ENCODE assay signal across 2 cellular contexts in the genomic region with DNA sequence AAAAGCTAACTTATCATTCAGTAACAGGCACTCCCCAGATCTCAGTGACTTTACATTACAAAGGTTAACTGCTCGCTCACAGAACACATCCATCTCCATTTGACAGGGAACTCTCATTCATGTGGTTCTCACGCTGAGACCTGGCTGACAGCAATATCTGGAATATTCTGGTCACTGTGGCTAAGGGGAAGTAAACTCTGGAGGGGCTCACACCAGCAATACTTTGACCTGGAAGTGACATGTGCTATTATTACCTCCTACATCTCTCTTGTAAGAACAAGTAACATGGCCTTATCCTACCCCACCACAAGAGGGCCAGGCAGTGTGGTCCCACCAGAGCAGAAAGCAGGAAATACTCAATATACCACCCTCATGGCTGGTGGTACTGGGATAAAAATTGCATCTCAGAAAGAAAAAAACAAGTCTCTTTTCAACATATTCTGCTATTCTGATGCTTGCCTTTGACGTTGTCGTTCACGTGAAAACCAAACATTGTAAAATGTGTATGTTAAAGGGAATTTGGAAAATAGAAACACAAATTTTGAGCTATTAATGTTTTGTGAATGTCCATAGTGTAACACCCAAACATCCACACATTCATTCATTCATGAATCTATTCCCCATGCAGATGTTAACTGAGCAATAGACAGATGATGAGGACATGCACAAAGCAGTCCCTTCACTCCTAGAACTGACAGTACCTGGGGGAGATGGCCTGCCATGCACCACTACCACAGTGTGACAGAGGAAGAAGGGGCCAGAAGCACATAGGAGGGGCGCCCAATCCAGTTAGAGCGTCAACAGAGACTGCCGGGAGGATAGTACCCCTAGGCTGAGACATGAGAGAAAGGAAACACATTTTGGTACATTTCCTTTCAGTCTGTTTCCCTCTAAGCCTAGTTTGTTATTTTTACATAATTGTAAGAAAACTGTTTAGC.
TF ChIP-seq lines count a peak whose summit lies in the region.

No MANE protein-coding gene starts in this region.

TF ChIP-seq in GM23338, 12 proteins besides CTCF, POLR2A, EP300 and RAD21 (continued from another document and continues in another):
- TF ChIP-seq, protein P1, sequence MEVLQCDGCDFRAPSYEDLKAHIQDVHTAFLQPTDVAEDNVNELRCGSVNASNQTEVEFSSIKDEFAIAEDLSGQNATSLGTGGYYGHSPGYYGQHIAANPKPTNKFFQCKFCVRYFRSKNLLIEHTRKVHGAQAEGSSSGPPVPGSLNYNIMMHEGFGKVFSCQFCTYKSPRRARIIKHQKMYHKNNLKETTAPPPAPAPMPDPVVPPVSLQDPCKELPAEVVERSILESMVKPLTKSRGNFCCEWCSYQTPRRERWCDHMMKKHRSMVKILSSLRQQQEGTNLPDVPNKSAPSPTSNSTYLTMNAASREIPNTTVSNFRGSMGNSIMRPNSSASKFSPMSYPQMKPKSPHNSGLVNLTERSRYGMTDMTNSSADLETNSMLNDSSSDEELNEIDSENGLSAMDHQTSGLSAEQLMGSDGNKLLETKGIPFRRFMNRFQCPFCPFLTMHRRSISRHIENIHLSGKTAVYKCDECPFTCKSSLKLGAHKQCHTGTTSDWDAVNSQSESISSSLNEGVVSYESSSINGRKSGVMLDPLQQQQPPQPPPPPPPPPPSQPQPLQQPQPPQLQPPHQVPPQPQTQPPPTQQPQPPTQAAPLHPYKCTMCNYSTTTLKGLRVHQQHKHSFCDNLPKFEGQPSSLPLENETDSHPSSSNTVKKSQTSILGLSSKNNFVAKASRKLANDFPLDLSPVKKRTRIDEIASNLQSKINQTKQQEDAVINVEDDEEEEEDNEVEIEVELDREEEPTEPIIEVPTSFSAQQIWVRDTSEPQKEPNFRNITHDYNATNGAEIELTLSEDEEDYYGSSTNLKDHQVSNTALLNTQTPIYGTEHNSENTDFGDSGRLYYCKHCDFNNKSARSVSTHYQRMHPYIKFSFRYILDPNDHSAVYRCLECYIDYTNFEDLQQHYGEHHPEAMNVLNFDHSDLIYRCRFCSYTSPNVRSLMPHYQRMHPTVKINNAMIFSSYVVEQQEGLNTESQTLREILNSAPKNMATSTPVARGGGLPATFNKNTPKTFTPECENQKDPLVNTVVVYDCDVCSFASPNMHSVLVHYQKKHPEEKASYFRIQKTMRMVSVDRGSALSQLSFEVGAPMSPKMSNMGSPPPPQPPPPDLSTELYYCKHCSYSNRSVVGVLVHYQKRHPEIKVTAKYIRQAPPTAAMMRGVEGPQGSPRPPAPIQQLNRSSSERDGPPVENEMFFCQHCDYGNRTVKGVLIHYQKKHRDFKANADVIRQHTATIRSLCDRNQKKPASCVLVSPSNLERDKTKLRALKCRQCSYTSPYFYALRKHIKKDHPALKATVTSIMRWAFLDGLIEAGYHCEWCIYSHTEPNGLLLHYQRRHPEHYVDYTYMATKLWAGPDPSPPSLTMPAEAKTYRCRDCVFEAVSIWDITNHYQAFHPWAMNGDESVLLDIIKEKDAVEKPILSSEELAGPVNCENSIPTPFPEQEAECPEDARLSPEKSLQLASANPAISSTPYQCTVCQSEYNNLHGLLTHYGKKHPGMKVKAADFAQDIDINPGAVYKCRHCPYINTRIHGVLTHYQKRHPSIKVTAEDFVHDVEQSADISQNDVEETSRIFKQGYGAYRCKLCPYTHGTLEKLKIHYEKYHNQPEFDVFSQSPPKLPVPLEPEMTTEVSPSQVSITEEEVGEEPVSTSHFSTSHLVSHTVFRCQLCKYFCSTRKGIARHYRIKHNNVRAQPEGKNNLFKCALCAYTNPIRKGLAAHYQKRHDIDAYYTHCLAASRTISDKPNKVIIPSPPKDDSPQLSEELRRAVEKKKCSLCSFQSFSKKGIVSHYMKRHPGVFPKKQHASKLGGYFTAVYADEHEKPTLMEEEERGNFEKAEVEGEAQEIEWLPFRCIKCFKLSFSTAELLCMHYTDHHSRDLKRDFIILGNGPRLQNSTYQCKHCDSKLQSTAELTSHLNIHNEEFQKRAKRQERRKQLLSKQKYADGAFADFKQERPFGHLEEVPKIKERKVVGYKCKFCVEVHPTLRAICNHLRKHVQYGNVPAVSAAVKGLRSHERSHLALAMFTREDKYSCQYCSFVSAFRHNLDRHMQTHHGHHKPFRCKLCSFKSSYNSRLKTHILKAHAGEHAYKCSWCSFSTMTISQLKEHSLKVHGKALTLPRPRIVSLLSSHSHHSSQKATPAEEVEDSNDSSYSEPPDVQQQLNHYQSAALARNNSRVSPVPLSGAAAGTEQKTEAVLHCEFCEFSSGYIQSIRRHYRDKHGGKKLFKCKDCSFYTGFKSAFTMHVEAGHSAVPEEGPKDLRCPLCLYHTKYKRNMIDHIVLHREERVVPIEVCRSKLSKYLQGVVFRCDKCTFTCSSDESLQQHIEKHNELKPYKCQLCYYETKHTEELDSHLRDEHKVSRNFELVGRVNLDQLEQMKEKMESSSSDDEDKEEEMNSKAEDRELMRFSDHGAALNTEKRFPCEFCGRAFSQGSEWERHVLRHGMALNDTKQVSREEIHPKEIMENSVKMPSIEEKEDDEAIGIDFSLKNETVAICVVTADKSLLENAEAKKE (CRISPR knock-in tag; IDR thresholded peaks at IDR 0.05): peak; percentile 41; the same call in 1 of the 2 replicates
- no peak; the same call in 1 of the 2 replicates for TF ChIP-seq ZNF114 (CRISPR knock-in tag; IDR thresholded peaks at IDR 0.05)
- peak; percentile 16; the same call in 1 of the 2 replicates for TF ChIP-seq CREB1 (CRISPR knock-in tag; IDR thresholded peaks at IDR 0.05; ENCODE audit: low read depth)
- TF ChIP-seq ZNF331 (CRISPR knock-in tag; IDR thresholded peaks at IDR 0.05; ENCODE audit: low read depth): no peak
- TF ChIP-seq, protein P2, sequence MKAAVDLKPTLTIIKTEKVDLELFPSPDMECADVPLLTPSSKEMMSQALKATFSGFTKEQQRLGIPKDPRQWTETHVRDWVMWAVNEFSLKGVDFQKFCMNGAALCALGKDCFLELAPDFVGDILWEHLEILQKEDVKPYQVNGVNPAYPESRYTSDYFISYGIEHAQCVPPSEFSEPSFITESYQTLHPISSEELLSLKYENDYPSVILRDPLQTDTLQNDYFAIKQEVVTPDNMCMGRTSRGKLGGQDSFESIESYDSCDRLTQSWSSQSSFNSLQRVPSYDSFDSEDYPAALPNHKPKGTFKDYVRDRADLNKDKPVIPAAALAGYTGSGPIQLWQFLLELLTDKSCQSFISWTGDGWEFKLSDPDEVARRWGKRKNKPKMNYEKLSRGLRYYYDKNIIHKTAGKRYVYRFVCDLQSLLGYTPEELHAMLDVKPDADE (IDR thresholded peaks at IDR 0.05): no peak
- TF ChIP-seq JUNB (IDR thresholded peaks at IDR 0.05; ENCODE audit: unreplicated experiment): no peak
- TF ChIP-seq EZH2phosphoT487 (IDR thresholded peaks at IDR 0.05; ENCODE audit: unreplicated experiment): no peak

TF ChIP-seq in K562, 482 proteins besides CTCF, POLR2A, EP300 and RAD21 (continued from another document):
- TF ChIP-seq, protein P3, sequence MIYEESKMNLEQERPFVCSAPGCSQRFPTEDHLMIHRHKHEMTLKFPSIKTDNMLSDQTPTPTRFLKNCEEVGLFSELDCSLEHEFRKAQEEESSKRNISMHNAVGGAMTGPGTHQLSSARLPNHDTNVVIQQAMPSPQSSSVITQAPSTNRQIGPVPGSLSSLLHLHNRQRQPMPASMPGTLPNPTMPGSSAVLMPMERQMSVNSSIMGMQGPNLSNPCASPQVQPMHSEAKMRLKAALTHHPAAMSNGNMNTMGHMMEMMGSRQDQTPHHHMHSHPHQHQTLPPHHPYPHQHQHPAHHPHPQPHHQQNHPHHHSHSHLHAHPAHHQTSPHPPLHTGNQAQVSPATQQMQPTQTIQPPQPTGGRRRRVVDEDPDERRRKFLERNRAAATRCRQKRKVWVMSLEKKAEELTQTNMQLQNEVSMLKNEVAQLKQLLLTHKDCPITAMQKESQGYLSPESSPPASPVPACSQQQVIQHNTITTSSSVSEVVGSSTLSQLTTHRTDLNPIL (CRISPR knock-in tag; IDR thresholded peaks at IDR 0.05): no peak
- TF ChIP-seq, protein P4, sequence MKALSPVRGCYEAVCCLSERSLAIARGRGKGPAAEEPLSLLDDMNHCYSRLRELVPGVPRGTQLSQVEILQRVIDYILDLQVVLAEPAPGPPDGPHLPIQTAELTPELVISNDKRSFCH (CRISPR knock-in tag; IDR thresholded peaks at IDR 0.05): no peak
- TF ChIP-seq, protein P4 (tag; IDR thresholded peaks at IDR 0.05): peak; percentile 73; the same call in 1 of the 2 replicates
- TF ChIP-seq, protein P5, sequence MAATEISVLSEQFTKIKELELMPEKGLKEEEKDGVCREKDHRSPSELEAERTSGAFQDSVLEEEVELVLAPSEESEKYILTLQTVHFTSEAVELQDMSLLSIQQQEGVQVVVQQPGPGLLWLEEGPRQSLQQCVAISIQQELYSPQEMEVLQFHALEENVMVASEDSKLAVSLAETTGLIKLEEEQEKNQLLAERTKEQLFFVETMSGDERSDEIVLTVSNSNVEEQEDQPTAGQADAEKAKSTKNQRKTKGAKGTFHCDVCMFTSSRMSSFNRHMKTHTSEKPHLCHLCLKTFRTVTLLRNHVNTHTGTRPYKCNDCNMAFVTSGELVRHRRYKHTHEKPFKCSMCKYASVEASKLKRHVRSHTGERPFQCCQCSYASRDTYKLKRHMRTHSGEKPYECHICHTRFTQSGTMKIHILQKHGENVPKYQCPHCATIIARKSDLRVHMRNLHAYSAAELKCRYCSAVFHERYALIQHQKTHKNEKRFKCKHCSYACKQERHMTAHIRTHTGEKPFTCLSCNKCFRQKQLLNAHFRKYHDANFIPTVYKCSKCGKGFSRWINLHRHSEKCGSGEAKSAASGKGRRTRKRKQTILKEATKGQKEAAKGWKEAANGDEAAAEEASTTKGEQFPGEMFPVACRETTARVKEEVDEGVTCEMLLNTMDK (IDR thresholded peaks at IDR 0.05; ENCODE audit: borderline replicate concordance, insufficient read depth, low read depth, low read length, poor library complexity, severe bottlenecking): peak; percentile 57
- peak; percentile 57 for TF ChIP-seq MEIS2 (IDR thresholded peaks at IDR 0.05; ENCODE audit: partially characterized antibody)
- peak; percentile 81 for TF ChIP-seq SMC3 (conservative IDR thresholded peaks at IDR 0.05; ENCODE audit: insufficient read depth, low read depth, low read length)
- TF ChIP-seq, protein P6, sequence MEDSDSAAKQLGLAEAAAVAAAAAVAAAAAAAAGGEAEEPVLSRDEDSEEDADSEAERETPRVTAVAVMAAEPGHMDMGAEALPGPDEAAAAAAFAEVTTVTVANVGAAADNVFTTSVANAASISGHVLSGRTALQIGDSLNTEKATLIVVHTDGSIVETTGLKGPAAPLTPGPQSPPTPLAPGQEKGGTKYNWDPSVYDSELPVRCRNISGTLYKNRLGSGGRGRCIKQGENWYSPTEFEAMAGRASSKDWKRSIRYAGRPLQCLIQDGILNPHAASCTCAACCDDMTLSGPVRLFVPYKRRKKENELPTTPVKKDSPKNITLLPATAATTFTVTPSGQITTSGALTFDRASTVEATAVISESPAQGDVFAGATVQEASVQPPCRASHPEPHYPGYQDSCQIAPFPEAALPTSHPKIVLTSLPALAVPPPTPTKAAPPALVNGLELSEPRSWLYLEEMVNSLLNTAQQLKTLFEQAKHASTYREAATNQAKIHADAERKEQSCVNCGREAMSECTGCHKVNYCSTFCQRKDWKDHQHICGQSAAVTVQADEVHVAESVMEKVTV (CRISPR knock-in tag; IDR thresholded peaks at IDR 0.05): 0 out of 2 replicates have a peak, but pooled peaks have one; percentile 24
- no peak for TF ChIP-seq ZNF780A (CRISPR knock-in tag; IDR thresholded peaks at IDR 0.05)
- TF ChIP-seq, protein P7, sequence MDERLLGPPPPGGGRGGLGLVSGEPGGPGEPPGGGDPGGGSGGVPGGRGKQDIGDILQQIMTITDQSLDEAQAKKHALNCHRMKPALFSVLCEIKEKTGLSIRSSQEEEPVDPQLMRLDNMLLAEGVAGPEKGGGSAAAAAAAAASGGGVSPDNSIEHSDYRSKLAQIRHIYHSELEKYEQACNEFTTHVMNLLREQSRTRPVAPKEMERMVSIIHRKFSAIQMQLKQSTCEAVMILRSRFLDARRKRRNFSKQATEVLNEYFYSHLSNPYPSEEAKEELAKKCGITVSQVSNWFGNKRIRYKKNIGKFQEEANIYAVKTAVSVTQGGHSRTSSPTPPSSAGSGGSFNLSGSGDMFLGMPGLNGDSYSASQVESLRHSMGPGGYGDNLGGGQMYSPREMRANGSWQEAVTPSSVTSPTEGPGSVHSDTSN (CRISPR knock-in tag; IDR thresholded peaks at IDR 0.05; ENCODE audit: low read depth): no peak
- TF ChIP-seq, protein P7 (tag; conservative IDR thresholded peaks at IDR 0.05; ENCODE audit: low read depth): 0 out of 2 replicates have a peak, but pooled peaks have one; percentile 34
